In the genomic region with DNA sequence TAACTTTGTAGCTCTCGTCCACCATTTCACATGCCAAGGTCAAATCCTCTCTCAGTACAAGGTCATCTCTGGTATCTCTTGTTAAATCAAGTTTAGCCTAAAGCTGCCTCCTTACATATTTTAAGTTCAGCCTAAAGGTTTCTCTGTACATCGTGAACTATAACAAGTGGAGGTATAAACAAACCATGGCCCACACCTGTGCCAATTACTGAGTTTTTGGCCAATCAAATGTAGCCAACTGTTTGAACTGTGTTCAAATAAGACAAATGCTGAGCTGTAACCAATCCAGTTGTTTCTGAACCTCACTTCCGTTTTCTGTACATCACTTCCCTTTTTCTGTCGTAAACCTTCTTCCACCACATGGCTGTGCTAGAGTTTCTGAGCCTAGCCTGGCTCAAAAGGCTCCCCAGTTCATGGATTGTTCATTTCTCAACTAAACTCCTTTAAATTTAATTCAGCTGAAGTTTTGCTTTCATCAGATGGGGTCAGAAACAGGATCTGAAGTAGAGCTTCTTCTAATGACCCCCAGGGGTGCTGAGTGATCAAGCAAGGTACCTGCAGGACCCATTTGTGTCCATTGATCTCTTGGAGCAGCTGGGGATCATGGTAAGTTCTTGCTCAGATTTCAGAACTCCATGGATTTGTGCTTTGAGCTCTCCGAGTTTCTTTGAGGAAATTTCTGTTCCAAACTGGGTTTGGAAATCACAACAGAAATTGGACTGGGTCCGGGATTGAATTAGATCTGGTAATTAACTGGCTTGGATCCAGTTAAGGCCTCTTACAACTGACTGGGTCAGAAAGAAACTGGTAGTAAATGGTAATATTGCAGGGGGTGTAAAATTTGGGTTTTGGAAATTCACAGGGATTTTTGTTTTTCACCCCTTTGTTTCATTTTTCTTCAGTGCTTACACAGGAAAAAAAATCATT, we compare ENCODE assay signal across 8 cellular contexts. TPM values are rescaled to one million over a fixed set of nuclear protein-coding genes. Genes with fewer than 3 reads are reported as not detected.
DNase-seq lines count a peak whose midpoint lies in the region; ATAC-seq and TF ChIP-seq lines count a peak whose summit lies in the region.

No MANE protein-coding gene starts in this region.

- TF ChIP-seq CTCF in CD14-positive monocyte (IDR thresholded peaks at IDR 0.05) (peak; percentile 27), foreskin keratinocyte (conservative IDR thresholded peaks at IDR 0.05) (peak; percentile 16)

- intact Hi-C loops in CD14-positive monocyte (cut with micrococcal nuclease): no loop called here

- H3K27ac Mint-ChIP-seq in CD14-positive monocyte (peak overlapping the region; percentile 90 to 93 (median 92)), T-helper 17 cell (peak overlapping the region; percentile 66)

- peak; percentile 83 for ATAC-seq in GM19372 (IDR thresholded peaks at IDR 0.05; ENCODE audit: low read depth, unreplicated experiment)
- ATAC-seq in HG03565 (IDR thresholded peaks at IDR 0.05; ENCODE audit: unreplicated experiment): peak; percentile 85
- ATAC-seq in T-helper 17 cell: peak; percentile 97
- no peak for ATAC-seq in foreskin keratinocyte

- H3K9me3 Mint-ChIP-seq in CD14-positive monocyte: peaks cover 0 to 8% (median 5%) of the 10 kb centered on the region in 7 donors

- H3K4me1 Mint-ChIP-seq in CD14-positive monocyte (peaks cover 43% of the 10 kb centered on the region), T-helper 17 cell (peaks cover 6% of the 10 kb centered on the region)

- H3K27me3 ChIP-seq in foreskin keratinocyte: no peaks in the 10 kb centered on the region

- peak; percentile 50 for DNase-seq in CD14-positive monocyte (ENCODE audit: low spot score)
- DNase-seq in T-helper 17 cell: no peak
- DNase-seq in foreskin keratinocyte: no peak
- no peak for DNase-seq in NCI-H82 treated with DMSO at 0.1 percent for 48 hours (lab: John Stamatoyannopoulos, UW; ENCODE audit: unreplicated experiment)
- no peak for DNase-seq in NCI-H128 (lab: John Stamatoyannopoulos, UW; ENCODE audit: unreplicated experiment)
- DNase-seq in HPDE6-E6E7 (ENCODE audit: extremely low spot score): no peak

- peaks cover 0 to 4% of the 10 kb centered on the region in 2 donors for H3K36me3 Mint-ChIP-seq in CD14-positive monocyte
- peaks cover under 1% of the 10 kb centered on the region for H3K36me3 Mint-ChIP-seq in T-helper 17 cell (ENCODE audit: low read depth)

- H3K4me1 ChIP-seq in foreskin keratinocyte: no peaks in the 10 kb centered on the region

- H3K27me3 Mint-ChIP-seq in CD14-positive monocyte (ENCODE audit: low read depth in 3 of 3) (peaks cover 0 to 1% (median under 1%) of the 10 kb centered on the region in 3 donors), T-helper 17 cell (peaks cover 4% of the 10 kb centered on the region)

- no peak overlapping the region for H3K27ac ChIP-seq in foreskin keratinocyte

- H3K4me3 Mint-ChIP-seq in CD14-positive monocyte (peak overlapping the region; percentile 64 to 82), T-helper 17 cell (peak overlapping the region; percentile 62)

- H3K9me3 ChIP-seq in T-helper 17 cell (ENCODE audit: control insufficient read depth, low read length, poor library complexity, severe bottlenecking): no peaks in the 10 kb centered on the region

RNA-seq across cellular contexts. Expression of a gene that starts 11.0 kb away (rescaled TPM):
- polyA plus RNA-seq in CD14-positive monocyte: 100 to 1,000 TPM in 1 of 2 donors, 10 to 100 TPM in 1; 95.9 to 109 TPM
- 10 to 100 TPM; 38.1 to 44.9 TPM for total RNA-seq in T-helper 17 cell
- total RNA-seq in foreskin keratinocyte: 70.0 and 72.0 TPM in 2 replicates
- 79.3 and 82.3 TPM in 2 replicates for polyA plus RNA-seq in foreskin keratinocyte
